ENCODE assay signal across 1 cellular context in the genomic region with DNA sequence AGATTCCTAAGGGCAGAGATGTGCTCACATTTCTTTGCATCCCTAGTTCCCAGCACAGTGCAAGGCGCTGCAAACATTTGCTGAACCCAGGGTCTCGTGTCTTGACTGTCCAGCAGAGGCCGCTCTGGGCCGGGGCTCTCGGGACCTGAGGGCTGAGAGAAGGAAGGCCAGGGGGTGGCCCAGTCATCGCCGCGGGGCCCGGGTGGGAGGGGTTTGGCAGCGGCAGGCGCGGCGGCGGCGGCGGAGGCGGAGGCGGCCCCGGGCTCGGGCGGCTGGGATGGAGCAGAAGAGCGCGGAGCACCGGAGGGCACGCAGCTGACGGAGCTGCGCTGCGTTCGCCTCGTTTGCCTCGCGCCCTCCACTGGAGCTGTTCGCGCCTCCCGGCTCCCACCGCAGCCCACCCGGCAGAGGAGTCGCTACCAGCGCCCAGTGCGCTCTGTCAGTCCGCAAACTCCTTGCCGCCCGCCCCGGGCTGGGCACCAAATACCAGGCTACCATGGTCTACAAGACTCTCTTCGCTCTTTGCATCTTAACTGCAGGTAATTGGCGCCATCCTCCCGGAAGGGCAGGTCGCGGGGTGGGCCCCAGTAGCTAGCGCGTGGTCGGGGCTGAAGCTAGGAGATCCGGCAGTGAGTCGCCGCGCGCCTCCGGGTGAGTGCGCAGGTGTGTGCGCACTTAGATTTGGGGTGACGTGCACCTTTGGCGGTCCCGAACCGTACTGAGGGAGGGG.
TF ChIP-seq lines count a peak whose summit lies in the region.

Gene PARM1 (plus strand): TSS at position 285 of the 730 bp plus-strand sequence. CDS start 212 bp downstream, at position 497.

TF ChIP-seq in HEK293, 187 proteins besides CTCF, POLR2A, EP300 and RAD21 (continued from another document):
- TF ChIP-seq, protein P1, sequence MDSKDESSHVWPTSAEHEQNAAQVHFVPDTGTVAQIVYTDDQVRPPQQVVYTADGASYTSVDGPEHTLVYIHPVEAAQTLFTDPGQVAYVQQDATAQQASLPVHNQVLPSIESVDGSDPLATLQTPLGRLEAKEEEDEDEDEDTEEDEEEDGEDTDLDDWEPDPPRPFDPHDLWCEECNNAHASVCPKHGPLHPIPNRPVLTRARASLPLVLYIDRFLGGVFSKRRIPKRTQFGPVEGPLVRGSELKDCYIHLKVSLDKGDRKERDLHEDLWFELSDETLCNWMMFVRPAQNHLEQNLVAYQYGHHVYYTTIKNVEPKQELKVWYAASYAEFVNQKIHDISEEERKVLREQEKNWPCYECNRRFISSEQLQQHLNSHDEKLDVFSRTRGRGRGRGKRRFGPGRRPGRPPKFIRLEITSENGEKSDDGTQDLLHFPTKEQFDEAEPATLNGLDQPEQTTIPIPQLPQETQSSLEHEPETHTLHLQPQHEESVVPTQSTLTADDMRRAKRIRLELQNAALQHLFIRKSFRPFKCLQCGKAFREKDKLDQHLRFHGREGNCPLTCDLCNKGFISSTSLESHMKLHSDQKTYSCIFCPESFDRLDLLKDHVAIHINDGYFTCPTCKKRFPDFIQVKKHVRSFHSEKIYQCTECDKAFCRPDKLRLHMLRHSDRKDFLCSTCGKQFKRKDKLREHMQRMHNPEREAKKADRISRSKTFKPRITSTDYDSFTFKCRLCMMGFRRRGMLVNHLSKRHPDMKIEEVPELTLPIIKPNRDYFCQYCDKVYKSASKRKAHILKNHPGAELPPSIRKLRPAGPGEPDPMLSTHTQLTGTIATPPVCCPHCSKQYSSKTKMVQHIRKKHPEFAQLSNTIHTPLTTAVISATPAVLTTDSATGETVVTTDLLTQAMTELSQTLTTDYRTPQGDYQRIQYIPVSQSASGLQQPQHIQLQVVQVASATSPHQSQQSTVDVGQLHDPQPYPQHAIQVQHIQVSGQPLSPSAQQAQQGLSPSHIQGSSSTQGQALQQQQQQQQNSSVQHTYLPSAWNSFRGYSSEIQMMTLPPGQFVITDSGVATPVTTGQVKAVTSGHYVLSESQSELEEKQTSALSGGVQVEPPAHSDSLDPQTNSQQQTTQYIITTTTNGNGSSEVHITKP (tag by site-specific recombination; IDR thresholded peaks at IDR 0.05) = no peak
- TF ChIP-seq SCRT2 (tag by site-specific recombination; IDR thresholded peaks at IDR 0.05) = no peak
- TF ChIP-seq ZNF37A (tag by site-specific recombination; IDR thresholded peaks at IDR 0.05) = no peak
- TF ChIP-seq ZNF571 (tag by site-specific recombination; IDR thresholded peaks at IDR 0.05) = no peak
- no peak for TF ChIP-seq ZSCAN23 (tag by site-specific recombination; IDR thresholded peaks at IDR 0.05)
- no peak for TF ChIP-seq ZNF121 (tag by site-specific recombination; IDR thresholded peaks at IDR 0.05)
- TF ChIP-seq EGR2 (tag by site-specific recombination; IDR thresholded peaks at IDR 0.05; ENCODE audit: low read depth) = no peak
- no peak for TF ChIP-seq ZNF530 (tag by site-specific recombination; IDR thresholded peaks at IDR 0.05; ENCODE audit: low read depth)
- TF ChIP-seq, protein P2, sequence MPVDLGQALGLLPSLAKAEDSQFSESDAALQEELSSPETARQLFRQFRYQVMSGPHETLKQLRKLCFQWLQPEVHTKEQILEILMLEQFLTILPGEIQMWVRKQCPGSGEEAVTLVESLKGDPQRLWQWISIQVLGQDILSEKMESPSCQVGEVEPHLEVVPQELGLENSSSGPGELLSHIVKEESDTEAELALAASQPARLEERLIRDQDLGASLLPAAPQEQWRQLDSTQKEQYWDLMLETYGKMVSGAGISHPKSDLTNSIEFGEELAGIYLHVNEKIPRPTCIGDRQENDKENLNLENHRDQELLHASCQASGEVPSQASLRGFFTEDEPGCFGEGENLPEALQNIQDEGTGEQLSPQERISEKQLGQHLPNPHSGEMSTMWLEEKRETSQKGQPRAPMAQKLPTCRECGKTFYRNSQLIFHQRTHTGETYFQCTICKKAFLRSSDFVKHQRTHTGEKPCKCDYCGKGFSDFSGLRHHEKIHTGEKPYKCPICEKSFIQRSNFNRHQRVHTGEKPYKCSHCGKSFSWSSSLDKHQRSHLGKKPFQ (tag by site-specific recombination; IDR thresholded peaks at IDR 0.05) = no peak
- no peak for TF ChIP-seq ZNF449 (tag by site-specific recombination; IDR thresholded peaks at IDR 0.05)
- peak; percentile 45; the same call in 1 of the 2 replicates for TF ChIP-seq OSR2 (tag by site-specific recombination; IDR thresholded peaks at IDR 0.05)
- TF ChIP-seq ZNF548 (tag by site-specific recombination; IDR thresholded peaks at IDR 0.05) = no peak
- TF ChIP-seq ZNF792 (tag by site-specific recombination; IDR thresholded peaks at IDR 0.05) = no peak
- TF ChIP-seq ZFHX2 (tag by site-specific recombination; conservative IDR thresholded peaks at IDR 0.05) = peak; percentile 14; the same call in 1 of the 2 replicates
- TF ChIP-seq ZNF366 (tag by site-specific recombination; conservative IDR thresholded peaks at IDR 0.05) = no peak
- TF ChIP-seq TRIM28 (IDR thresholded peaks at IDR 0.05; ENCODE audit: borderline replicate concordance, low read length) = no peak
- no peak for TF ChIP-seq ZNF707 (tag by site-specific recombination; IDR thresholded peaks at IDR 0.05)
- TF ChIP-seq KLF10 (tag by site-specific recombination; IDR thresholded peaks at IDR 0.05) = no peak
- TF ChIP-seq ZBTB20 (tag by site-specific recombination; IDR thresholded peaks at IDR 0.05) = peak; percentile 64; the same call in 1 of the 2 replicates
- peak; percentile 60 for TF ChIP-seq ZBTB17 (tag by site-specific recombination; IDR thresholded peaks at IDR 0.05)
- TF ChIP-seq ZNF621 (tag by site-specific recombination; IDR thresholded peaks at IDR 0.05) = no peak
- TF ChIP-seq GFI1B (tag by site-specific recombination; IDR thresholded peaks at IDR 0.05) = no peak
- no peak for TF ChIP-seq ZNF292 (tag by site-specific recombination; IDR thresholded peaks at IDR 0.05; ENCODE audit: borderline replicate concordance, low read depth)
